Comparison of ENCODE assay signal across 7 cellular contexts in genomic region chr6:96491926-96492325, GRCh38.
"Had no signal": no experiment of that assay in that cellular context is flagged by ENCODE, and none has a peak within 500 bp of the region (broad histone marks: within the 10 kb centered on the region; RNA-seq: fewer than 3 reads in every experiment).

No MANE protein-coding gene starts in this region.

- DNase-seq: IMR-90, KBM-7, KG1 had no signal

- H3K4me3 ChIP-seq: K562 had no signal

- H3K27ac ChIP-seq: HL-60, KMS-11 had no signal

- H3K9ac ChIP-seq: KMS-11 had no signal

- ATAC-seq: HepG2, K562 had no signal

- H3K4me2 ChIP-seq: KMS-11 had no signal
